Comparison of ENCODE assay signal across 1 cellular context in genomic region chr12:104248444-104248843, GRCh38.
TF ChIP-seq lines count a peak whose summit lies in the region.

No MANE protein-coding gene starts in this region.

TF ChIP-seq in K562, 482 proteins besides CTCF, POLR2A, EP300 and RAD21 (continued from another document):
- TF ChIP-seq ZNF318 (IDR thresholded peaks at IDR 0.05; ENCODE audit: borderline replicate concordance in 1 of 2, low read depth in 1 of 2) (no peak), ZNF766 (CRISPR knock-in tag; conservative IDR thresholded peaks at IDR 0.05) (no peak), TEAD2 (tag; IDR thresholded peaks at IDR 0.05) (no peak), HES1 (IDR thresholded peaks at IDR 0.05; ENCODE audit: low read depth) (no peak), CHD7 (IDR thresholded peaks at IDR 0.05; ENCODE audit: low read depth, low read length) (no peak)
TF ChIP-seq in K562: peak in this region for 0.
